In the genomic region with DNA sequence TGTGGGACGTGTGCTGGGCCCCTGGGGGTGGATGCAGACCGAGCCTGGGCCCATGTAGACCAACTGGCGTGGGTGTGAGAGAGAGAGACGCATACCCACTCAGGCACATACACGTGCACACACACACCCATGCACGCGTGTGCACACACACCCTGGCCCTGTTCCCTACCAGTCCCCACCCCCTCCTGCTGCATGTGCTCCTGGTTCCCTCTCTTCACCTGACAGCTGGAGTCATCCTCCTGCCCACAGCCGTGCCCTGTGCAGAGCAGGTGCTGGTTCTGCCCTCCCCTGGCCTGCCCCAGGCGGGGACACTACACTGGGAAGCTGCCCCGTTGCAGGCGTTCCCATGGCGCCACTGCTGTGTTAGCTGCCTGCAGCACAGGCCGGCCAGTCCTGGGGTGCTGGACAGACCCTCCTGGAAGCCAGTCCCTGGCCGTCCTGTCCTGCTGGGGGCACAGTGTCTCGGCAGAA, we compare ENCODE assay signal across 2 cellular contexts.
A peak's percentile ranks its signal among the peaks of the same experiment; 100 is the strongest.
TF ChIP-seq lines count a peak whose summit lies in the region.

No MANE protein-coding gene starts in this region.

TF ChIP-seq in HEK293, 187 proteins besides CTCF, POLR2A, EP300 and RAD21:
- no peak for TF ChIP-seq ZNF23 (tag by site-specific recombination; IDR thresholded peaks at IDR 0.05; ENCODE audit: borderline replicate concordance)
- TF ChIP-seq ZNF121 (tag by site-specific recombination; IDR thresholded peaks at IDR 0.05) = no peak
- TF ChIP-seq ZNF266 (tag by site-specific recombination; IDR thresholded peaks at IDR 0.05; ENCODE audit: low read depth) = no peak
- TF ChIP-seq ZNF473 (tag by site-specific recombination; IDR thresholded peaks at IDR 0.05) = no peak
- no peak for TF ChIP-seq ZNF132 (tag by site-specific recombination; IDR thresholded peaks at IDR 0.05; ENCODE audit: borderline replicate concordance)
- TF ChIP-seq HOXC10 (CRISPR knock-in tag; IDR thresholded peaks at IDR 0.05) = no peak
- TF ChIP-seq ZNF555 (tag by site-specific recombination; conservative IDR thresholded peaks at IDR 0.05) = no peak
- peak; percentile 88 for TF ChIP-seq ZFHX2 (tag by site-specific recombination; conservative IDR thresholded peaks at IDR 0.05)
- TF ChIP-seq ZNF404 (tag by site-specific recombination; IDR thresholded peaks at IDR 0.05) = no peak
- TF ChIP-seq ZSCAN16 (tag by site-specific recombination; IDR thresholded peaks at IDR 0.05) = no peak
- no peak for TF ChIP-seq ZNF707 (tag by site-specific recombination; IDR thresholded peaks at IDR 0.05)
- TF ChIP-seq GLIS1 (tag by site-specific recombination; IDR thresholded peaks at IDR 0.05) = peak; percentile 13; the same call in 1 of the 2 replicates
- no peak for TF ChIP-seq ZEB2 (tag by site-specific recombination; IDR thresholded peaks at IDR 0.05)
- TF ChIP-seq SP7 (tag by site-specific recombination; IDR thresholded peaks at IDR 0.05) = no peak
- TF ChIP-seq ZNF510 (tag by site-specific recombination; IDR thresholded peaks at IDR 0.05; ENCODE audit: insufficient replicate concordance) = no peak
- TF ChIP-seq EGR2 (tag by site-specific recombination; IDR thresholded peaks at IDR 0.05; ENCODE audit: low read depth) = peak; percentile 68; the same call in 1 of the 2 replicates

TF ChIP-seq in H1, 55 proteins besides CTCF, POLR2A, EP300 and RAD21:
- TF ChIP-seq JUND (IDR thresholded peaks at IDR 0.05; ENCODE audit: low read length) (no peak), NRF1 (IDR thresholded peaks at IDR 0.05; ENCODE audit: low read depth, low read length) (no peak), KDM5A (IDR thresholded peaks at IDR 0.05; ENCODE audit: low read length) (no peak), RFX5 (IDR thresholded peaks at IDR 0.05; ENCODE audit: borderline replicate concordance, low read depth, low read length) (no peak), TBP (IDR thresholded peaks at IDR 0.05; ENCODE audit: low read depth, low read length) (no peak), SIX5 (IDR thresholded peaks at IDR 0.05; ENCODE audit: low read depth, low read length) (no peak), SIN3A (conservative IDR thresholded peaks at IDR 0.05 in 1 of 2, IDR thresholded peaks at IDR 0.05 in 1 of 2; ENCODE audit: low read depth in 1 of 2, low read length in 2 of 2) (no peak), TAF1 (IDR thresholded peaks at IDR 0.05; ENCODE audit: low read depth, low read length) (no peak), TEAD4 (IDR thresholded peaks at IDR 0.05; ENCODE audit: low read depth, low read length) (no peak), HDAC6 (IDR thresholded peaks at IDR 0.05; ENCODE audit: low read depth, low read length) (no peak), ZNF274 (IDR thresholded peaks at IDR 0.05; ENCODE audit: borderline replicate concordance, extremely low read depth, low read length) (no peak), SP1 (IDR thresholded peaks at IDR 0.05; ENCODE audit: low read depth, low read length) (no peak), POU5F1 (IDR thresholded peaks at IDR 0.05; ENCODE audit: low read depth, low read length) (no peak), ASH2L (IDR thresholded peaks at IDR 0.05; ENCODE audit: low read length) (no peak), TCF12 (IDR thresholded peaks at IDR 0.05; ENCODE audit: low read depth, low read length) (no peak), EZH2 (IDR thresholded peaks at IDR 0.05; ENCODE audit: low read depth, low read length, severe bottlenecking) (no peak), CHD2 (IDR thresholded peaks at IDR 0.05; ENCODE audit: low read length) (no peak), POLR2AphosphoS5 (IDR thresholded peaks at IDR 0.05; ENCODE audit: low read depth, low read length) (no peak)
- TF ChIP-seq, protein P1, sequence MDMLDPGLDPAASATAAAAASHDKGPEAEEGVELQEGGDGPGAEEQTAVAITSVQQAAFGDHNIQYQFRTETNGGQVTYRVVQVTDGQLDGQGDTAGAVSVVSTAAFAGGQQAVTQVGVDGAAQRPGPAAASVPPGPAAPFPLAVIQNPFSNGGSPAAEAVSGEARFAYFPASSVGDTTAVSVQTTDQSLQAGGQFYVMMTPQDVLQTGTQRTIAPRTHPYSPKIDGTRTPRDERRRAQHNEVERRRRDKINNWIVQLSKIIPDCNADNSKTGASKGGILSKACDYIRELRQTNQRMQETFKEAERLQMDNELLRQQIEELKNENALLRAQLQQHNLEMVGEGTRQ (IDR thresholded peaks at IDR 0.05; ENCODE audit: low read length) = no peak
- TF ChIP-seq, protein P2, sequence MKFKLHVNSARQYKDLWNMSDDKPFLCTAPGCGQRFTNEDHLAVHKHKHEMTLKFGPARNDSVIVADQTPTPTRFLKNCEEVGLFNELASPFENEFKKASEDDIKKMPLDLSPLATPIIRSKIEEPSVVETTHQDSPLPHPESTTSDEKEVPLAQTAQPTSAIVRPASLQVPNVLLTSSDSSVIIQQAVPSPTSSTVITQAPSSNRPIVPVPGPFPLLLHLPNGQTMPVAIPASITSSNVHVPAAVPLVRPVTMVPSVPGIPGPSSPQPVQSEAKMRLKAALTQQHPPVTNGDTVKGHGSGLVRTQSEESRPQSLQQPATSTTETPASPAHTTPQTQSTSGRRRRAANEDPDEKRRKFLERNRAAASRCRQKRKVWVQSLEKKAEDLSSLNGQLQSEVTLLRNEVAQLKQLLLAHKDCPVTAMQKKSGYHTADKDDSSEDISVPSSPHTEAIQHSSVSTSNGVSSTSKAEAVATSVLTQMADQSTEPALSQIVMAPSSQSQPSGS (IDR thresholded peaks at IDR 0.05; ENCODE audit: low read length) = no peak
TF ChIP-seq in H1: peak in this region for 0.
